Comparison of ENCODE assay signal across 19 cellular contexts in genomic region chr7:135759537-135759936, GRCh38. TPM values are rescaled to one million over a fixed set of nuclear protein-coding genes. Genes with fewer than 3 reads are reported as not detected.
"Had no signal": no experiment of that assay in that cellular context is flagged by ENCODE, and none has a peak within 500 bp of the region (broad histone marks: within the 10 kb centered on the region; RNA-seq: fewer than 3 reads in every experiment).

No MANE protein-coding gene starts in this region.

- H3K36me3 ChIP-seq: transverse colon had no signal

- H3K27me3 ChIP-seq: transverse colon had no signal

- H2AFZ ChIP-seq: parathyroid adenoma had no signal

- H3K36me3 Mint-ChIP-seq: activated naive CD4-positive, alpha-beta T cell treated with anti-CD3 and anti-CD28 coated beads, Interleukin-2, amount 50 U/mL, for 72 hours; brain; stimulated activated naive B cell treated with anti-CD40 and anti-IgM and Interleukin-4, amounts not matched to agents 10 μg/mL and 1 μg/mL and 100 μg/mL, for 72 hours had no signal

- H3K9ac ChIP-seq: parathyroid adenoma had no signal

- H3K4me1 ChIP-seq: parathyroid adenoma had no signal

- H3K4me1 Mint-ChIP-seq: activated CD4-positive, alpha-beta T cell treated with anti-CD3 and anti-CD28 coated beads, Interleukin-2, amount 10 ng/mL, durations not matched to agents 24 days and 14 days; naive thymus-derived CD4-positive, alpha-beta T cell had no signal

- H3K4me3 Mint-ChIP-seq: activated CD4-positive, alpha-beta T cell treated with anti-CD3 and anti-CD28 coated beads, Interleukin-2, amount 10 ng/mL, durations not matched to agents 24 days and 14 days; activated CD8-positive, alpha-beta T cell treated with anti-CD3 and anti-CD28 coated beads, Interleukin-2, amount 10 ng/mL, durations not matched to agents 7 days and 5 days; brain; dendritic cell treated with granulocyte-macrophage colony-stimulating factor and Interleukin-4, amounts not matched to agents 40 ng/mL and 50 ng/mL, for 4 days; naive thymus-derived CD4-positive, alpha-beta T cell; stimulated activated naive B cell treated with anti-CD40 and anti-IgM and Interleukin-4, amounts not matched to agents 10 μg/mL and 1 μg/mL and 100 μg/mL, for 72 hours; T-helper 2 cell treated with Interferon-gamma antibody and Interleukin-4, amounts not matched to agents 5 μg/mL and 100 μg/mL, for 36 hours had no signal

- H3K4me3 ChIP-seq: lung, transverse colon had no signal

- DNase-seq: activated CD4-positive, alpha-beta T cell treated with anti-CD3 and anti-CD28 coated beads, Interleukin-2, amount 10 ng/mL, durations not matched to agents 24 days and 14 days; activated CD4-positive, CD25-positive, alpha-beta regulatory T cell; activated CD8-positive, alpha-beta memory T cell treated with anti-CD3 and anti-CD28 coated beads, Interleukin-2, amount 50 U/mL, for 4 hours; activated CD8-positive, alpha-beta T cell treated with anti-CD3 and anti-CD28 coated beads, Interleukin-2, amount 10 ng/mL, durations not matched to agents 7 days and 5 days; activated effector memory CD4-positive, alpha-beta T cell treated with anti-CD3 and anti-CD28 coated beads, Interleukin-2, amount 50 U/mL, for 16 hours; activated T-cell treated with anti-CD3 and anti-CD28 coated beads, Interleukin-2, amount 50 U/mL, for 48 hours; effector memory CD4-positive, alpha-beta T cell; foreskin melanocyte; left cardiac atrium; naive thymus-derived CD4-positive, alpha-beta T cell; stimulated activated CD4-positive, alpha-beta T cell treated with anti-CD3 and anti-CD28 coated beads, Interleukin-2, amount 100 ng/mL, for 48 hours; stimulated activated naive B cell treated with anti-CD40 and anti-IgM and Interleukin-4, amounts not matched to agents 10 μg/mL and 1 μg/mL and 100 μg/mL, for 72 hours; transverse colon had no signal

- H3K79me2 ChIP-seq: parathyroid adenoma had no signal

- H3K9me3 ChIP-seq: transverse colon had no signal

- H3K27ac Mint-ChIP-seq: activated CD4-positive, alpha-beta T cell treated with anti-CD3 and anti-CD28 coated beads, Interleukin-2, amount 10 ng/mL, durations not matched to agents 24 days and 14 days; activated CD8-positive, alpha-beta T cell treated with anti-CD3 and anti-CD28 coated beads, Interleukin-2, amount 10 ng/mL, durations not matched to agents 7 days and 5 days; activated naive CD4-positive, alpha-beta T cell treated with anti-CD3 and anti-CD28 coated beads, Interleukin-2, amount 50 U/mL, for 72 hours; dendritic cell treated with granulocyte-macrophage colony-stimulating factor and Interleukin-4, amounts not matched to agents 40 ng/mL and 50 ng/mL, for 4 days; naive thymus-derived CD4-positive, alpha-beta T cell; stimulated activated naive B cell treated with anti-CD40 and anti-IgM and Interleukin-4, amounts not matched to agents 10 μg/mL and 1 μg/mL and 100 μg/mL, for 72 hours; T-helper 2 cell treated with Interferon-gamma antibody and Interleukin-4, amounts not matched to agents 5 μg/mL and 100 μg/mL, for 36 hours had no signal

- H3K9me3 Mint-ChIP-seq: activated naive CD4-positive, alpha-beta T cell treated with anti-CD3 and anti-CD28 coated beads, Interleukin-2, amount 50 U/mL, for 72 hours; dendritic cell treated with granulocyte-macrophage colony-stimulating factor and Interleukin-4, amounts not matched to agents 40 ng/mL and 50 ng/mL, for 4 days; T-helper 2 cell treated with Interferon-gamma antibody and Interleukin-4, amounts not matched to agents 5 μg/mL and 100 μg/mL, for 36 hours had no signal

RNA-seq across cellular contexts. Expression of gene FAM180A, which starts 10.9 kb away (rescaled TPM):
- total RNA-seq: activated CD4-positive, alpha-beta T cell treated with anti-CD3 and anti-CD28 coated beads, Interleukin-2, amount 10 ng/mL, durations not matched to agents 24 days and 14 days; activated CD8-positive, alpha-beta T cell treated with anti-CD3 and anti-CD28 coated beads, Interleukin-2, amount 10 ng/mL, durations not matched to agents 7 days and 5 days; activated naive CD4-positive, alpha-beta T cell treated with anti-CD3 and anti-CD28 coated beads, Interleukin-2, amount 50 U/mL, for 72 hours; naive thymus-derived CD4-positive, alpha-beta T cell had no signal
- polyA plus RNA-seq: naive thymus-derived CD4-positive, alpha-beta T cell had no signal

RNA-seq across cellular contexts. Expression of gene SLC13A4, which starts 31.6 kb away (rescaled TPM):
- total RNA-seq: activated CD4-positive, alpha-beta T cell treated with anti-CD3 and anti-CD28 coated beads, Interleukin-2, amount 10 ng/mL, durations not matched to agents 24 days and 14 days; activated CD8-positive, alpha-beta T cell treated with anti-CD3 and anti-CD28 coated beads, Interleukin-2, amount 10 ng/mL, durations not matched to agents 7 days and 5 days; activated naive CD4-positive, alpha-beta T cell treated with anti-CD3 and anti-CD28 coated beads, Interleukin-2, amount 50 U/mL, for 72 hours; left cardiac atrium; naive thymus-derived CD4-positive, alpha-beta T cell had no signal
